ENCODE assay signal across 24 cellular contexts in the genomic region with DNA sequence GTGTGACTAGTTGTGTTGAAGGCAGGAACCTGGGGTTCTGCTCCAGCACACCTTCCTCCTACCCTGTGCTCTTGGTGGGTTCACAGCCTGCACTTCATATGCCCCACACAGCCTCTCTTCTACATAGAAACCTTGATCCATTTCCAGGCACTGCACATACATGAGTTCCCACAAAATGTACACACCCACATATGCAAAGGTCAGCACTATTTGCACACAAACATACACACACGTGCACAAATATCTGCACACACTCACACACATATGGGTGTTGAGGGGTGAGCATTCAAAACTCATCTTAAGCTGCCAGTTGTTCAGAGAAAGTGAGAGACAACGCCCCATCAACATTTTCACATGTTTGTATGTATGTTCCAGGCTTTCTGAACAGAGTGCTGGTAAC.
"Had no signal": no experiment of that assay in that cellular context is flagged by ENCODE, and none has a peak within 500 bp of the region (broad histone marks: within the 10 kb centered on the region; RNA-seq: fewer than 3 reads in every experiment).

No MANE protein-coding gene starts in this region.

- H3K4me3 ChIP-seq: left ventricle myocardium inferior, ovary, prostate gland, sigmoid colon, spleen, suprapubic skin, thoracic aorta, tibial artery, upper lobe of right lung had no signal

- H3K27ac ChIP-seq: left ventricle myocardium inferior, ovary, prostate gland, sigmoid colon, spleen, suprapubic skin, thoracic aorta, tibial artery, upper lobe of right lung had no signal

- H3K27me3 ChIP-seq: ovary, sigmoid colon, suprapubic skin, tibial artery, upper lobe of right lung had no signal

- H3K9me3 ChIP-seq: ovary, prostate gland, sigmoid colon, suprapubic skin, thoracic aorta, tibial artery, upper lobe of right lung had no signal

- H3K4me1 ChIP-seq: left ventricle myocardium inferior, prostate gland, sigmoid colon, spleen, suprapubic skin, tibial artery, upper lobe of right lung had no signal

- H3K36me3 Mint-ChIP-seq: natural killer cell; stimulated activated effector memory CD8-positive, alpha-beta T cell treated with anti-CD3 and anti-CD28 coated beads, Interleukin-12 subunit alpha, Interleukin-12 subunit beta, amount 100 ng/mL, for 72 hours had no signal

- DNase-seq: hippocampal formation; kidney; left ventricle myocardium inferior; mammary epithelial cell; mesenchymal stem cell; naive B cell; natural killer cell; nephron progenitor cell; ovary; retina; right cardiac atrium; sigmoid colon; small intestine; spleen; stimulated activated CD4-positive, alpha-beta T cell treated with anti-CD3 and anti-CD28 coated beads, Interleukin-4, amount 100 ng/mL, for 24 hours; stimulated activated naive CD4-positive, alpha-beta T cell; tibial artery; upper lobe of right lung had no signal

- H3K4me1 Mint-ChIP-seq: naive B cell; natural killer cell; stimulated activated effector memory CD8-positive, alpha-beta T cell treated with anti-CD3 and anti-CD28 coated beads, Interleukin-12 subunit alpha, Interleukin-12 subunit beta, amount 100 ng/mL, for 72 hours had no signal

- ATAC-seq: natural killer cell; right cardiac atrium; stimulated activated effector memory CD8-positive, alpha-beta T cell treated with anti-CD3 and anti-CD28 coated beads, Interleukin-12 subunit alpha, Interleukin-12 subunit beta, amount 100 ng/mL, for 72 hours; upper lobe of right lung had no signal

- H3K4me3 Mint-ChIP-seq: naive B cell; natural killer cell; nephron progenitor cell; stimulated activated effector memory CD8-positive, alpha-beta T cell treated with anti-CD3 and anti-CD28 coated beads, Interleukin-12 subunit alpha, Interleukin-12 subunit beta, amount 100 ng/mL, for 72 hours; stimulated activated naive CD8-positive, alpha-beta T cell treated with anti-CD3 and anti-CD28 coated beads, Interleukin-15, Interleukin-2, amounts not matched to agents 100 ng/mL and 50 ng/mL, for 24 hours had no signal

- H3K36me3 ChIP-seq: left ventricle myocardium inferior, ovary, prostate gland, sigmoid colon, spleen, suprapubic skin, thoracic aorta, tibial artery, upper lobe of right lung had no signal

- FAIRE-seq: kidney, small intestine, urothelium cell line had no signal

- H3K27me3 Mint-ChIP-seq: stimulated activated naive CD8-positive, alpha-beta T cell treated with anti-CD3 and anti-CD28 coated beads, Interleukin-15, Interleukin-2, amounts not matched to agents 100 ng/mL and 50 ng/mL, for 24 hours had no signal

- H3K27ac Mint-ChIP-seq: naive B cell; natural killer cell; nephron progenitor cell; stimulated activated effector memory CD8-positive, alpha-beta T cell treated with anti-CD3 and anti-CD28 coated beads, Interleukin-12 subunit alpha, Interleukin-12 subunit beta, amount 100 ng/mL, for 72 hours; stimulated activated naive CD8-positive, alpha-beta T cell treated with anti-CD3 and anti-CD28 coated beads, Interleukin-15, Interleukin-2, amounts not matched to agents 100 ng/mL and 50 ng/mL, for 24 hours had no signal
